20 cellular contexts compared by ENCODE assay signal in the genomic region with DNA sequence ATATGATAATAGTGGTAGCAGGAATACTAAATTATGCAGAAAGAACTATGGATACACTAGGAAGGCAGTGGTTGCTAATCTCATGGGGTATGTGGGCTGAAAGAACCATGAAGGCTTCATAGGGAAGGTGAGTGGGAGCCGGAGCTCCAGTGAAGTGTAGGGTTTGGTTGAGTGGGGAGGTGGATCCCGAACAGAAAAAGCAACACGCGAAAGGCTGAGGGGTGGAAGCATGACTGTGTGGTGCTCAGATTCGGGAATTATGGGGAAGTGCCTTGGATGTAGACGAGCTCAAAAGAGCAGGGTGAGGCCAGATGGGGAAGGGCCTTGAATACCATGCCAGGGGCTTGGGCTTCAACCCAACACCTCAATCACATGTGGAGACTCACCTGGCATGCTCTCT.
A peak's percentile ranks its signal among the peaks of the same experiment; 100 is the strongest.
DNase-seq lines count a peak whose midpoint lies in the region; FAIRE-seq lines count a peak whose summit lies in the region.
"Had no signal": no experiment of that assay in that cellular context is flagged by ENCODE, and none has a peak within 500 bp of the region (broad histone marks: within the 10 kb centered on the region; RNA-seq: fewer than 3 reads in every experiment).

No MANE protein-coding gene starts in this region.

- H2AK5ac ChIP-seq in neuronal stem cell (ENCODE audit: low read depth, low read length), result peak overlapping the region; percentile 47

- no peak overlapping the region for H2BK120ac ChIP-seq in neuronal stem cell (ENCODE audit: low read depth, low read length)

- no peaks in the 10 kb centered on the region for H3K4me1 Mint-ChIP-seq in activated naive CD4-positive, alpha-beta T cell treated with anti-CD3 and anti-CD28 coated beads for 36 hours (ENCODE audit: low read depth)
- H3K4me1 Mint-ChIP-seq: B cell had no signal

- H4K91ac ChIP-seq in neuronal stem cell (ENCODE audit: low read depth, low read length, poor library complexity), result no peak overlapping the region

- no peak overlapping the region for H3K4ac ChIP-seq in neuronal stem cell (ENCODE audit: low read length)

- CTCF ChIA-PET in activated naive CD4-positive, alpha-beta T cell treated with anti-CD3 and anti-CD28 coated beads for 36 hours (lab: Charles Lee), result no interaction called here

- no peak overlapping the region for H3K27ac Mint-ChIP-seq in activated naive CD4-positive, alpha-beta T cell treated with anti-CD3 and anti-CD28 coated beads for 36 hours
- H3K27ac Mint-ChIP-seq: B cell; CD4-positive, alpha-beta T cell; CD8-positive, alpha-beta T cell had no signal

- no peaks in the 10 kb centered on the region for H3K79me1 ChIP-seq in neuronal stem cell (ENCODE audit: low read depth, low read length)

- no peak overlapping the region for H3K4me3 Mint-ChIP-seq in activated naive CD4-positive, alpha-beta T cell treated with anti-CD3 and anti-CD28 coated beads for 36 hours
- H3K4me3 Mint-ChIP-seq: B cell; CD4-positive, alpha-beta T cell; CD8-positive, alpha-beta T cell had no signal

- intact Hi-C loops in activated naive CD4-positive, alpha-beta T cell treated with anti-CD3 and anti-CD28 coated beads for 36 hours (cut with micrococcal nuclease), result no loop called here

- no peak overlapping the region for H3K27ac ChIP-seq in caudate nucleus (ENCODE audit: low read depth, low read length)
- no peak overlapping the region for H3K27ac ChIP-seq in neuronal stem cell (replicated peaks; ENCODE audit: low read length)
- H3K27ac ChIP-seq: 22Rv1; A549; BLaER1 treated with 17β-estradiol and CSF1 and Interleukin-3, amounts not matched to agents 10 nM and 100 nM; C4-2B had no signal

- H3K4me1 ChIP-seq in neuronal stem cell (ENCODE audit: control insufficient read depth in 2 of 2, insufficient read depth in 1 of 2, low read depth in 1 of 2, low read length in 2 of 2), result peaks cover 0 to 10% of the 10 kb centered on the region in 2 donors
- H3K4me1 ChIP-seq: A549, Caco-2 had no signal

- peaks cover 12% of the 10 kb centered on the region for H3K9me3 Mint-ChIP-seq in activated naive CD4-positive, alpha-beta T cell treated with anti-CD3 and anti-CD28 coated beads for 36 hours

- H2BK15ac ChIP-seq in neuronal stem cell (ENCODE audit: low read length), result no peak overlapping the region

- H3K14ac ChIP-seq in neuronal stem cell (ENCODE audit: low read length), result no peak overlapping the region

- H2BK5ac ChIP-seq in neuronal stem cell (ENCODE audit: low read length), result no peak overlapping the region

- peaks cover 0 to 3% of the 10 kb centered on the region in 2 donors for H3K9me3 ChIP-seq in neuronal stem cell (replicated peaks in 1 of 2; ENCODE audit: control insufficient read depth in 2 of 2, insufficient read depth in 1 of 2, low read depth in 1 of 2, low read length in 2 of 2)
- H3K9me3 ChIP-seq: Caco-2 had no signal

- no peak overlapping the region for H2BK12ac ChIP-seq in neuronal stem cell (ENCODE audit: low read length)

- H3K4me3 ChIP-seq in neuronal stem cell (ENCODE audit: low read length in 2 of 2), result no peak overlapping the region
- H3K4me3 ChIP-seq: A549; BLaER1 treated with 17β-estradiol and CSF1 and Interleukin-3, amounts not matched to agents 10 nM and 100 nM had no signal

- no peaks in the 10 kb centered on the region for H3K36me3 Mint-ChIP-seq in activated naive CD4-positive, alpha-beta T cell treated with anti-CD3 and anti-CD28 coated beads for 36 hours (ENCODE audit: low read depth)
- H3K36me3 Mint-ChIP-seq: CD8-positive, alpha-beta T cell had no signal

- no peak overlapping the region for H2AFZ ChIP-seq in neuronal stem cell (ENCODE audit: low read length)

- no peak overlapping the region for H3K4me2 ChIP-seq in neuronal stem cell (ENCODE audit: insufficient read depth, low read length, poor library complexity, severe bottlenecking)
- H3K4me2 ChIP-seq: A549; BLaER1 treated with 17β-estradiol and CSF1 and Interleukin-3, amounts not matched to agents 10 nM and 100 nM had no signal

- H4K8ac ChIP-seq in neuronal stem cell (ENCODE audit: low read depth, low read length), result no peak overlapping the region

- peak overlapping the region; percentile 22 for H3K9ac ChIP-seq in neuronal stem cell (ENCODE audit: low read depth, low read length, poor library complexity)
- H3K9ac ChIP-seq: BLaER1 treated with 17β-estradiol and CSF1 and Interleukin-3, amounts not matched to agents 10 nM and 100 nM had no signal

- H3K36me3 ChIP-seq in neuronal stem cell (replicated peaks in 1 of 2; ENCODE audit: control insufficient read depth in 2 of 2, insufficient read depth in 2 of 2, low read length in 2 of 2), result no peaks in the 10 kb centered on the region
- H3K36me3 ChIP-seq: BLaER1 treated with 17β-estradiol and CSF1 and Interleukin-3, amounts not matched to agents 10 nM and 100 nM had no signal

- no peak overlapping the region for H3K18ac ChIP-seq in neuronal stem cell (ENCODE audit: low read length)

- no peak overlapping the region for H3K23ac ChIP-seq in neuronal stem cell (ENCODE audit: low read depth, low read length, poor library complexity)

- FAIRE-seq in GM19239 (lab: Jason Lieb, UNC), result no peak
- FAIRE-seq: A549, D721Med, G401.6, GM12891 had no signal

- H3K27me3 ChIP-seq in neuronal stem cell (ENCODE audit: control insufficient read depth in 3 of 3, insufficient read depth in 3 of 3, low read depth in 1 of 3, low read length in 3 of 3), result no peaks in the 10 kb centered on the region
- H3K27me3 ChIP-seq: BLaER1 treated with 17β-estradiol and CSF1 and Interleukin-3, amounts not matched to agents 10 nM and 100 nM had no signal

- DNase-seq in caudate nucleus (lab: John Stamatoyannopoulos, UW) (peak in 47 of 61 donors; percentile 0 to 90 (median 47)), neuronal stem cell (ENCODE audit: low spot score) (no peak), putamen (ENCODE audit: low spot score) (peak; percentile 77), GM19239 (ENCODE audit: insufficient read length, low spot score) (no peak)
- DNase-seq in activated naive CD4-positive, alpha-beta T cell treated with anti-CD3 and anti-CD28 coated beads for 36 hours, result no peak
- DNase-seq: AML-193; Caco-2; Calu3; CD4-positive, alpha-beta T cell; CD8-positive, alpha-beta T cell; DMS79 treated with DMSO at 0.1 percent for 48 hours; GF-D8 had no signal

- WGBS in neuronal stem cell (ENCODE audit: extremely low coverage in 2 of 2, insufficient read length in 2 of 2, insufficient replicate concordance in 1 of 2), 2 donors, result no CpG with 5 or more reads among the region's 6 CpGs

- no peaks in the 10 kb centered on the region for H3K27me3 Mint-ChIP-seq in activated naive CD4-positive, alpha-beta T cell treated with anti-CD3 and anti-CD28 coated beads for 36 hours (ENCODE audit: low read depth)
- H3K27me3 Mint-ChIP-seq: B cell; CD4-positive, alpha-beta T cell had no signal

Comparison
In these comparisons a context has a peak if more than half of its experiments do, and no peak if none do; other contexts are left out.
1. DNase-seq: peak in caudate nucleus (47 of 61) and putamen (single experiment); none in neuronal stem cell (single experiment), GM19239 (single experiment) and activated naive CD4-positive, alpha-beta T cell treated with anti-CD3 and anti-CD28 coated beads for 36 hours (single experiment).